Comparison of ENCODE assay signal across 10 cellular contexts in genomic region chr12:104865080-104865479, GRCh38.
DNase-seq lines count a peak whose midpoint lies in the region; ATAC-seq, FAIRE-seq and TF ChIP-seq lines count a peak whose summit lies in the region.
"Had no signal": no experiment of that assay in that cellular context is flagged by ENCODE, and none has a peak within 500 bp of the region (broad histone marks: within the 10 kb centered on the region; RNA-seq: fewer than 3 reads in every experiment).

No MANE protein-coding gene starts in this region.

- H3K4me3 Mint-ChIP-seq in naive B cell (no peak overlapping the region), GM23338 (no peak overlapping the region)
- H3K4me3 Mint-ChIP-seq: activated naive CD4-positive, alpha-beta T cell treated with anti-CD3 and anti-CD28 coated beads, Interleukin-2, amount 50 U/mL, for 24 hours had no signal

- no peak for TF ChIP-seq CTCF in HL-60 (IDR thresholded peaks at IDR 0.05; ENCODE audit: insufficient read depth, low read length)
- no peak for TF ChIP-seq CTCF in GM23338 (conservative IDR thresholded peaks at IDR 0.05; ENCODE audit: low read depth in 2 of 2)
- no peak for TF ChIP-seq CTCF in BE2C (IDR thresholded peaks at IDR 0.05; ENCODE audit: low read depth, low read length)

- H3K36me3 Mint-ChIP-seq in naive B cell (no peaks in the 10 kb centered on the region), GM23338 (ENCODE audit: low read depth) (no peaks in the 10 kb centered on the region)
- H3K36me3 Mint-ChIP-seq: activated naive CD4-positive, alpha-beta T cell treated with anti-CD3 and anti-CD28 coated beads, Interleukin-2, amount 50 U/mL, for 24 hours had no signal

- no peak overlapping the region for H3K4me2 ChIP-seq in GM23338

- no peaks in the 10 kb centered on the region for H3K9me3 ChIP-seq in BE2C

- no peak overlapping the region for H3K27ac ChIP-seq in HL-60 (replicated peaks)
- H3K27ac ChIP-seq in GM23338 (ENCODE audit: low read depth): no peak overlapping the region

- peak; percentile 70 for ATAC-seq in GM21528 (IDR thresholded peaks at IDR 0.05; ENCODE audit: low FRiP score, unreplicated experiment)
- ATAC-seq in naive B cell (ENCODE audit: low read depth in 2 of 2): peak in 1 of 2 donors; percentile 43
- no peak for ATAC-seq in GM23338

- H3K27ac Mint-ChIP-seq in naive B cell (peak overlapping the region in 1 of 6 donors; percentile 4), GM23338 (no peak overlapping the region)
- H3K27ac Mint-ChIP-seq: activated naive CD4-positive, alpha-beta T cell treated with anti-CD3 and anti-CD28 coated beads, Interleukin-2, amount 50 U/mL, for 24 hours had no signal

- no peaks in the 10 kb centered on the region for H3K4me1 ChIP-seq in GM23338 (ENCODE audit: insufficient read depth)
- peaks cover 8% of the 10 kb centered on the region for H3K4me1 ChIP-seq in BE2C

- H3K36me3 ChIP-seq in GM23338 (ENCODE audit: insufficient read depth) (no peaks in the 10 kb centered on the region), BE2C (no peaks in the 10 kb centered on the region)

- H3F3A ChIP-seq in GM23338 (replicated peaks; ENCODE audit: low read depth): no peaks in the 10 kb centered on the region

- no peak overlapping the region for H2AFZ ChIP-seq in GM23338

- H3K27me3 ChIP-seq in HL-60 (ENCODE audit: insufficient read depth, poor library complexity, severe bottlenecking): no peaks in the 10 kb centered on the region
- H3K27me3 ChIP-seq in GM23338 (ENCODE audit: insufficient read depth): no peaks in the 10 kb centered on the region
- no peaks in the 10 kb centered on the region for H3K27me3 ChIP-seq in BE2C

- H3K4me1 Mint-ChIP-seq in naive B cell (peaks cover 2 to 7% (median 6%) of the 10 kb centered on the region in 3 donors), GM23338 (no peaks in the 10 kb centered on the region)

- no peak for DNase-seq in GM18507 (ENCODE audit: extremely low spot score, insufficient read length, low read depth)
- DNase-seq in HL-60 (ENCODE audit: low read depth in 1 of 2, low spot score in 1 of 2): peak; percentile 8 to 20
- DNase-seq in naive B cell: peak; percentile 3
- DNase-seq in NCI-H187 (lab: John Stamatoyannopoulos, UW): no peak
- DNase-seq in GM23338 (ENCODE audit: low spot score): no peak
- DNase-seq in BE2C: no peak
- DNase-seq: DMS153, NCI-H2029 treated with DMSO at 0.1 percent for 48 hours had no signal

- H3K9me2 ChIP-seq in GM23338 (ENCODE audit: insufficient read depth): no peaks in the 10 kb centered on the region

- no peaks in the 10 kb centered on the region for H3K27me3 Mint-ChIP-seq in naive B cell
- no peaks in the 10 kb centered on the region for H3K27me3 Mint-ChIP-seq in GM23338 (ENCODE audit: insufficient read depth, low read depth, poor library complexity)

- no peaks in the 10 kb centered on the region for H3K79me2 ChIP-seq in GM23338 (replicated peaks; ENCODE audit: insufficient read depth)

- H3K4me3 ChIP-seq in HL-60 (replicated peaks; ENCODE audit: insufficient read depth, low read length): no peak overlapping the region
- H3K4me3 ChIP-seq in GM23338: no peak overlapping the region
- no peak overlapping the region for H3K4me3 ChIP-seq in BE2C (ENCODE audit: low read depth, low read length)

- FAIRE-seq in GM18507 (lab: Jason Lieb, UNC): peak; percentile 76

- no peaks in the 10 kb centered on the region for H4K20me1 ChIP-seq in GM23338 (replicated peaks; ENCODE audit: insufficient read depth)

- H3K9me3 Mint-ChIP-seq in naive B cell: no peaks in the 10 kb centered on the region
- H3K9me3 Mint-ChIP-seq in GM23338: no peaks in the 10 kb centered on the region
- H3K9me3 Mint-ChIP-seq: activated naive CD4-positive, alpha-beta T cell treated with anti-CD3 and anti-CD28 coated beads, Interleukin-2, amount 50 U/mL, for 24 hours had no signal

TF ChIP-seq in GM23338, 12 proteins besides CTCF, POLR2A, EP300 and RAD21 (continues in another document):
- TF ChIP-seq NANOG (IDR thresholded peaks at IDR 0.05; ENCODE audit: borderline replicate concordance) (no peak), ETS1 (IDR thresholded peaks at IDR 0.05) (no peak), CREB1 (CRISPR knock-in tag; IDR thresholded peaks at IDR 0.05; ENCODE audit: low read depth) (no peak), ZNF462 (CRISPR knock-in tag; IDR thresholded peaks at IDR 0.05) (no peak), JUNB (IDR thresholded peaks at IDR 0.05; ENCODE audit: unreplicated experiment) (no peak), EZH2 (IDR thresholded peaks at IDR 0.05; ENCODE audit: low read depth, unreplicated experiment) (no peak), POLR2AphosphoS5 (IDR thresholded peaks at IDR 0.05; ENCODE audit: low read depth) (no peak), ZNF331 (CRISPR knock-in tag; IDR thresholded peaks at IDR 0.05; ENCODE audit: low read depth) (no peak), STAT1 (IDR thresholded peaks at IDR 0.05; ENCODE audit: unreplicated experiment) (no peak), EZH2phosphoT487 (IDR thresholded peaks at IDR 0.05; ENCODE audit: unreplicated experiment) (no peak)

Comparison
In these comparisons a context has a peak if more than half of its experiments do, and no peak if none do; other contexts are left out.
1. DNase-seq: peak in HL-60 (2 of 2) and naive B cell (single experiment); none in GM18507 (single experiment), NCI-H187 (0 of 2), GM23338 (single experiment) and BE2C (single experiment).